ENCODE assay signal across 9 cellular contexts in genomic region chr3:72756900-72757299, GRCh38.
DNase-seq lines count a peak whose midpoint lies in the region; ATAC-seq and TF ChIP-seq lines count a peak whose summit lies in the region.
"Had no signal": no experiment of that assay in that cellular context is flagged by ENCODE, and none has a peak within 500 bp of the region (broad histone marks: within the 10 kb centered on the region; RNA-seq: fewer than 3 reads in every experiment).

No MANE protein-coding gene starts in this region.

- H3K9me3 Mint-ChIP-seq in CD8-positive, alpha-beta memory T cell = no peaks in the 10 kb centered on the region
- H3K9me3 Mint-ChIP-seq in activated CD8-positive, alpha-beta T cell treated with anti-CD3 and anti-CD28 coated beads for 36 hours = peaks cover 1% of the 10 kb centered on the region

- H3K27me3 Mint-ChIP-seq in CD8-positive, alpha-beta memory T cell = no peaks in the 10 kb centered on the region
- no peaks in the 10 kb centered on the region for H3K27me3 Mint-ChIP-seq in activated CD8-positive, alpha-beta T cell treated with anti-CD3 and anti-CD28 coated beads for 36 hours

- ATAC-seq in HG03520 (IDR thresholded peaks at IDR 0.05; ENCODE audit: unreplicated experiment) = peak; percentile 100
- peak; percentile 98 for ATAC-seq in activated CD8-positive, alpha-beta T cell treated with anti-CD3 and anti-CD28 coated beads for 36 hours

- TF ChIP-seq CTCF in GM20000 (IDR thresholded peaks at IDR 0.05; ENCODE audit: extremely low read depth, missing control alignments) = no peak
- no peak for TF ChIP-seq CTCF in activated CD8-positive, alpha-beta T cell treated with anti-CD3 and anti-CD28 coated beads for 36 hours (IDR thresholded peaks at IDR 0.05)

- peaks cover 3 to 19% (median 9%) of the 10 kb centered on the region in 3 donors for H3K36me3 Mint-ChIP-seq in CD8-positive, alpha-beta memory T cell
- H3K36me3 Mint-ChIP-seq in activated CD8-positive, alpha-beta T cell treated with anti-CD3 and anti-CD28 coated beads for 36 hours (ENCODE audit: low read depth) = peaks cover 38% of the 10 kb centered on the region

- H3K4me3 Mint-ChIP-seq in CD8-positive, alpha-beta memory T cell = peak overlapping the region in 6 of 7 donors; percentile 47 to 73 (median 70)
- peak overlapping the region; percentile 25 for H3K4me3 Mint-ChIP-seq in activated CD8-positive, alpha-beta T cell treated with anti-CD3 and anti-CD28 coated beads for 36 hours

- H3K36me3 ChIP-seq in CD8-positive, alpha-beta memory T cell (ENCODE audit: insufficient read depth, low read length) = no peaks in the 10 kb centered on the region
- H3K36me3 ChIP-seq in thymus (ENCODE audit: control insufficient read depth, insufficient read depth) = peaks cover 2% of the 10 kb centered on the region

- peak in 3 of 5 donors; percentile 57 to 80 (median 62) for DNase-seq in CD8-positive, alpha-beta memory T cell
- DNase-seq in GM20000 (ENCODE audit: low spot score) = peak; percentile 74
- DNase-seq in activated CD8-positive, alpha-beta T cell treated with anti-CD3 and anti-CD28 coated beads for 36 hours = peak; percentile 61
- no peak for DNase-seq in HPDE6-E6E7 (ENCODE audit: extremely low spot score)
- no peak for DNase-seq in occipital lobe (lab: John Stamatoyannopoulos, UW)
- DNase-seq in amniotic stem cell (lab: John Stamatoyannopoulos, UW) = no peak

- H3K27ac Mint-ChIP-seq in CD8-positive, alpha-beta memory T cell = peak overlapping the region; percentile 53 to 95 (median 92)
- peak overlapping the region; percentile 83 for H3K27ac Mint-ChIP-seq in activated CD8-positive, alpha-beta T cell treated with anti-CD3 and anti-CD28 coated beads for 36 hours

- CTCF ChIA-PET in CD8-positive, alpha-beta memory T cell (lab: Charles Lee) = interaction anchor here (1.7 kb wide), 1 partner anchor 39 kb away, joined by 4 read pairs; no protein-coding TSS in a partner anchor
- CTCF ChIA-PET in activated CD8-positive, alpha-beta T cell treated with anti-CD3 and anti-CD28 coated beads for 36 hours (lab: Charles Lee) = interaction anchor here (2.0 kb wide), 1 partner anchor 66 kb away, joined by 5 read pairs; no protein-coding TSS in a partner anchor

- no peaks in the 10 kb centered on the region for H3K27me3 ChIP-seq in CD8-positive, alpha-beta memory T cell (ENCODE audit: insufficient read depth, low read length, poor library complexity, severe bottlenecking)
- no peaks in the 10 kb centered on the region for H3K27me3 ChIP-seq in thymus (ENCODE audit: control insufficient read depth, insufficient read depth)

- 12% methylated on average over 3 of the region's 3 CpGs for WGBS in thymus

- H3K27ac ChIP-seq in CD8-positive, alpha-beta memory T cell (ENCODE audit: low read depth, low read length) = no peak overlapping the region
- peak overlapping the region; percentile 90 for H3K27ac ChIP-seq in thymus (ENCODE audit: low read depth)

- POLR2A ChIA-PET in CD8-positive, alpha-beta memory T cell (lab: Charles Lee) = no interaction called here
- POLR2A ChIA-PET in activated CD8-positive, alpha-beta T cell treated with anti-CD3 and anti-CD28 coated beads for 36 hours (lab: Charles Lee) = no interaction called here

- peaks cover 45% of the 10 kb centered on the region for H3K4me1 ChIP-seq in CD8-positive, alpha-beta memory T cell (ENCODE audit: insufficient read depth, low read length)
- peaks cover 10% of the 10 kb centered on the region for H3K4me1 ChIP-seq in thymus (ENCODE audit: control insufficient read depth, insufficient read depth, low read length)

- intact Hi-C loops in activated CD8-positive, alpha-beta T cell treated with anti-CD3 and anti-CD28 coated beads for 36 hours (cut with micrococcal nuclease) = no loop called here

- peak overlapping the region; percentile 16 for H3K4me3 ChIP-seq in CD8-positive, alpha-beta memory T cell (ENCODE audit: low read length)
- H3K4me3 ChIP-seq in thymus (ENCODE audit: low read length) = no peak overlapping the region
- H3K4me3 ChIP-seq: lung had no signal

- no peaks in the 10 kb centered on the region for H3K9me3 ChIP-seq in CD8-positive, alpha-beta memory T cell (ENCODE audit: low read length)
- no peaks in the 10 kb centered on the region for H3K9me3 ChIP-seq in thymus (ENCODE audit: control insufficient read depth)

- peaks cover 17 to 34% (median 27%) of the 10 kb centered on the region in 3 donors for H3K4me1 Mint-ChIP-seq in CD8-positive, alpha-beta memory T cell
- peaks cover 49% of the 10 kb centered on the region for H3K4me1 Mint-ChIP-seq in activated CD8-positive, alpha-beta T cell treated with anti-CD3 and anti-CD28 coated beads for 36 hours (ENCODE audit: low read depth)

Comparison
In these comparisons a context has a peak if more than half of its experiments do, and no peak if none do; other contexts are left out.
1. DNase-seq: peak in CD8-positive, alpha-beta memory T cell (3 of 5), GM20000 (single experiment) and activated CD8-positive, alpha-beta T cell treated with anti-CD3 and anti-CD28 coated beads for 36 hours (single experiment); none in HPDE6-E6E7 (single experiment), occipital lobe (single experiment) and amniotic stem cell (single experiment).